Comparison of ENCODE assay signal across 8 cellular contexts in the genomic region with DNA sequence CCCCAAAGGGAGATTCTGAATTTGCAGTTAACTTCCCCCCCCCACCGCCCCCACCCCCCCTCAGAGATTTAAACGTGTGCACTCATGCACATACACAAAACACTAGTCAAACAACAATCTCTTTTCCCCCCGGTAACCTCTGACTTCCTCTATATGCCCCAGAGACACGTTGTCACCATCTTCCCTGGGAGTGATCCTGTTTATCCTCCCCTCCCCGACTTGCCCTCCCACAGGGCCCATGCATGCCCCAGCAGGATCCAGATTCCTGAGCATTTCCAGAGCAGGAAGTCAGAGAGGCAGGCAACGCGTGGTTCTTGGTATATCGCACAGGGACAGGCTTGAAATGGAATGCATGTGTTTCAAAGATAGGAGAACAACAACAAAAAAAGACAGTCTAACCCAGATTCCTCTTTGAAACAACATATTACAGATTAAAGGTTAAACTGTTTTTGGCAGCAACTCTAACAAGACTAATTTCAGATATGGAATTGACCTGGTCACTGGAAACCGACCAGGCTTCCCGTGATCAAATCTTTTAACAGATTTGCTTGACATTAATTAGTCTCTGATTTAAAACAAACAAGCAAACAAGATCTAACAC. TPM values are rescaled to one million over a fixed set of nuclear protein-coding genes. Genes with fewer than 3 reads are reported as not detected.
DNase-seq lines count a peak whose midpoint lies in the region; ATAC-seq and TF ChIP-seq lines count a peak whose summit lies in the region.

No MANE protein-coding gene starts in this region.

- no peak for ATAC-seq in activated T-cell treated with anti-CD3 and anti-CD28 coated beads, Interleukin-2, amount 50 U/mL, for 4 hours
- ATAC-seq in HG03135 (IDR thresholded peaks at IDR 0.05; ENCODE audit: unreplicated experiment) = no peak

- no peaks in the 10 kb centered on the region for H3K9me3 ChIP-seq in tibial artery

- 1 to 2% methylated on average over 10 of the region's 10 CpGs for WGBS in lower leg skin, 2 donors

- no peaks in the 10 kb centered on the region for H3K9me3 Mint-ChIP-seq in activated T-cell treated with anti-CD3 and anti-CD28 coated beads, Interleukin-2, amount 50 U/mL, for 4 hours

- H3K27me3 Mint-ChIP-seq in activated T-cell treated with anti-CD3 and anti-CD28 coated beads, Interleukin-2, amount 50 U/mL, for 4 hours (ENCODE audit: low read depth) = no peaks in the 10 kb centered on the region

- no peaks in the 10 kb centered on the region for H3K36me3 Mint-ChIP-seq in activated T-cell treated with anti-CD3 and anti-CD28 coated beads, Interleukin-2, amount 50 U/mL, for 4 hours (ENCODE audit: insufficient read depth)

- TF ChIP-seq CTCF in coronary artery (IDR thresholded peaks at IDR 0.05) = no peak
- TF ChIP-seq CTCF in lower leg skin (IDR thresholded peaks at IDR 0.05) = no peak
- TF ChIP-seq CTCF in tibial artery (IDR thresholded peaks at IDR 0.05) = no peak

- no peaks in the 10 kb centered on the region for H3K27me3 ChIP-seq in tibial artery

- H3K36me3 ChIP-seq in tibial artery = no peaks in the 10 kb centered on the region

- no peak for DNase-seq in activated T-cell treated with anti-CD3 and anti-CD28 coated beads, Interleukin-2, amount 50 U/mL, for 4 hours
- no peak for DNase-seq in activated T-cell treated with anti-CD3 and anti-CD28 coated beads, Interleukin-2, amount 50 U/mL, for 1 hour
- DNase-seq in OCI-M1 (lab: John Stamatoyannopoulos, UW) (peak; percentile 54), coronary artery (ENCODE audit: low spot score) (peak; percentile 74), lower leg skin (ENCODE audit: low spot score in 2 of 2) (peak; percentile 68 to 88), tibial artery (peak; percentile 41 to 65)
- DNase-seq in stimulated activated CD4-positive, alpha-beta T cell treated with anti-CD3 and anti-CD28 coated beads, Interleukin-4, amount 100 ng/mL, for 1 hour = no peak

- H3K4me1 Mint-ChIP-seq in activated T-cell treated with anti-CD3 and anti-CD28 coated beads, Interleukin-2, amount 50 U/mL, for 4 hours (ENCODE audit: low read depth) = peaks cover 49% of the 10 kb centered on the region

- H3K4me3 Mint-ChIP-seq in activated T-cell treated with anti-CD3 and anti-CD28 coated beads, Interleukin-2, amount 50 U/mL, for 4 hours = peak overlapping the region; percentile 92

- no peak for TF ChIP-seq POLR2A in lower leg skin (IDR thresholded peaks at IDR 0.05)

- intact Hi-C loops in lower leg skin (cut with DNase I; ENCODE audit: low total_unique reads) = loop anchor here (5.0 kb wide), 1 partner anchor 249 kb away; no protein-coding TSS in a partner anchor
- intact Hi-C loops in tibial artery (cut with DNase I; ENCODE audit: low total_unique reads) = no loop called here

- H3K4me1 ChIP-seq in tibial artery = peaks cover 0 to 58% (median 44%) of the 10 kb centered on the region in 4 donors

- peak overlapping the region; percentile 76 to 93 for H3K27ac ChIP-seq in coronary artery
- peak overlapping the region; percentile 93 to 96 for H3K27ac ChIP-seq in tibial artery

- peak overlapping the region; percentile 90 for H3K4me3 ChIP-seq in coronary artery
- H3K4me3 ChIP-seq in lower leg skin (ENCODE audit: low read depth, poor library complexity, severe bottlenecking) = peak overlapping the region; percentile 97
- peak overlapping the region; percentile 96 to 100 for H3K4me3 ChIP-seq in tibial artery

RNA-seq across cellular contexts. Expression of gene BLCAP, which starts 1.3 kb away (rescaled TPM):
- total RNA-seq in activated T-cell treated with anti-CD3 and anti-CD28 coated beads, Interleukin-2, amount 50 U/mL, for 4 hours = 10 to 100 TPM; 31.8 to 37.9 (median 32.1) TPM
- 100 to 1,000 TPM in 3 of 4 donors, 10 to 100 TPM in 1; 91.3 to 136 (median 103) TPM for total RNA-seq in lower leg skin

RNA-seq across cellular contexts. Expression of gene NNAT, which starts 5.3 kb away (rescaled TPM):
- total RNA-seq in activated T-cell treated with anti-CD3 and anti-CD28 coated beads, Interleukin-2, amount 50 U/mL, for 4 hours = under 1 TPM in 1 of 3 donors, not detected in 2; 0.42 TPM
- total RNA-seq in lower leg skin = 1 to 10 TPM; 1.3 to 3.8 (median 2.3) TPM

Comparison
In these comparisons a context has a peak if more than half of its experiments do, and no peak if none do; other contexts are left out.
1. DNase-seq: peak in OCI-M1 (single experiment), coronary artery (single experiment), lower leg skin (2 of 2) and tibial artery (2 of 2); none in activated T-cell treated with anti-CD3 and anti-CD28 coated beads, Interleukin-2, amount 50 U/mL, for 4 hours (single experiment), activated T-cell treated with anti-CD3 and anti-CD28 coated beads, Interleukin-2, amount 50 U/mL, for 1 hour (single experiment) and stimulated activated CD4-positive, alpha-beta T cell treated with anti-CD3 and anti-CD28 coated beads, Interleukin-4, amount 100 ng/mL, for 1 hour (single experiment).
2. Peak in every context shown above with its lines, with median percentiles within 50 percentile points of each other: H3K4me3 ChIP-seq.